Comparison of ENCODE assay signal across 8 cellular contexts in the genomic region with DNA sequence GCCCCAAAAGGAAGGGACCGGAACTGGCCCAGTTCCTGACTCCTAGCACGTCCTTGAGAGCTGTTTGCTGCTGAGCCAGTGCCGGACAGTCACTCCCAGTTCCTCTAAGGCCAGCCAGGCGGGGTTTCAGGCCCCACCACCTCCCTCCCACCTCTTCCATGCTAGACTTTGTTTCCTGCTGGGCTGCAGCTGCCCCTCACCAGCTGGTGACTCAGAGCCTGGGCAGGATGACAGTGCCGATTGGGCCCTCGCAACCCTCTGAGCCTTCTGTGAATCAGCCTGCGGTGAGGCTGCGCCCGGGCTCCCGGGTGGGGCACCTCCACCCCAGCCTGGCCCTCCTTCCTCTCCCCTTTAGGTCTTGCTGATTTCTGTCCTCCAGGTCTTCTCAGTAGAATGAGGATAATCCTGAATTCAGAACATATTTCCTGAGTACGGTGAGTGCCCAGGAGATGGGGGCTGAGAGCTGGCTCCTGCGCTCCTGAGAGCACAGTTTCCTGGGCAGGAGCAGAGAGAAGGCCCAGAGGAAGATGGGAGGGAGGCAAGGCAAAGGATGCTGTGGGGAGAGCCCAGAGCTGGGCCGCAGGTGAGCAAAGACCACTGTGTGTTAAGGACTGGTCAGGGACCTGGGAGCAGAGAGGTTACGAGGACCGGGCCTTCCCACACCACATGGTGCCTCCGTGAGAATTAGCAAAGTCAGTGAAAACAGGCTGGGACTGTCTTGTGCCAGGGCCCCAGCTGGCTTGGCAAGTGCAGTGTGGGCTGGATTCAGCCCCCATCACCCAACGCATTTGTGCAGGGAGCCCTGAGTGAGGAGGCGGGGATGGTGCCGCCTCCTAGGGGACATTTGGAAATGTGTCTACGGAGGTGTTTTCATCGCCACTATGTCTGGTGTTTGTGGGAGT. TPM values are rescaled to one million over a fixed set of nuclear protein-coding genes. Genes with fewer than 3 reads are reported as not detected.
DNase-seq lines count a peak whose midpoint lies in the region; ATAC-seq, FAIRE-seq and TF ChIP-seq lines count a peak whose summit lies in the region.

No MANE protein-coding gene starts in this region.

- no peaks in the 10 kb centered on the region for H3K36me3 Mint-ChIP-seq in activated naive CD4-positive, alpha-beta T cell treated with anti-CD3 and anti-CD28 coated beads, Interleukin-2, amount 50 U/mL, for 24 hours

- ATAC-seq in gastroesophageal sphincter = peak; percentile 96

- H3K4me3 Mint-ChIP-seq in activated naive CD4-positive, alpha-beta T cell treated with anti-CD3 and anti-CD28 coated beads, Interleukin-2, amount 50 U/mL, for 24 hours = peak overlapping the region; percentile 5

- no peak for FAIRE-seq in D721Med (lab: Jason Lieb, UNC)

- no peaks in the 10 kb centered on the region for H3K27me3 ChIP-seq in gastroesophageal sphincter
- H3K27me3 ChIP-seq in osteoblast (ENCODE audit: insufficient read depth, low read length) = no peaks in the 10 kb centered on the region
- H3K27me3 ChIP-seq in subcutaneous abdominal adipose tissue (ENCODE audit: control insufficient read depth in 5 of 5, insufficient read depth in 4 of 5, low read length in 5 of 5) = no peaks in the 10 kb centered on the region

- TF ChIP-seq POLR2A in gastroesophageal sphincter (IDR thresholded peaks at IDR 0.05) = peak; percentile 18 to 35

- DNase-seq in D721Med (ENCODE audit: insufficient read length, low spot score) (no peak), SKM-1 (lab: John Stamatoyannopoulos, UW; ENCODE audit: unreplicated experiment) (peak; percentile 69), osteoblast (ENCODE audit: insufficient read length, low spot score, missing footprints) (peak; percentile 95), GM19240 (ENCODE audit: insufficient read length, low spot score) (no peak)

- H3K36me3 ChIP-seq in KOPT-K1 (ENCODE audit: insufficient read depth, low read length) (no peaks in the 10 kb centered on the region), gastroesophageal sphincter (no peaks in the 10 kb centered on the region), osteoblast (ENCODE audit: insufficient read depth, low read length) (no peaks in the 10 kb centered on the region), subcutaneous abdominal adipose tissue (ENCODE audit: control insufficient read depth in 5 of 5, insufficient read depth in 5 of 5, low read length in 5 of 5) (no peaks in the 10 kb centered on the region)

- WGBS in gastroesophageal sphincter (ENCODE audit: low coverage in 1 of 2), 2 donors = 8 to 23% methylated on average over 5 to 14 of the region's 21 CpGs

- H3K4me3 ChIP-seq in gastroesophageal sphincter (peak overlapping the region; percentile 16 to 43), osteoblast (ENCODE audit: insufficient read depth, low read length) (peak overlapping the region; percentile 64), subcutaneous abdominal adipose tissue (ENCODE audit: low read depth in 1 of 5, low read length in 5 of 5) (peak overlapping the region in 4 of 5 donors; percentile 5 to 40 (median 35))

- H2AFZ ChIP-seq in osteoblast (ENCODE audit: low read length) = peak overlapping the region; percentile 86

- H3K9ac ChIP-seq in subcutaneous abdominal adipose tissue (ENCODE audit: low read length in 5 of 5) = peak overlapping the region; percentile 7 to 64 (median 34)

- TF ChIP-seq CTCF in D721Med (IDR thresholded peaks at IDR 0.05; ENCODE audit: insufficient read depth, missing control alignments) (peak; percentile 15), gastroesophageal sphincter (IDR thresholded peaks at IDR 0.05) (peak in 3 of 4 experiments; percentile 33 to 60 (median 38)), osteoblast (IDR thresholded peaks at IDR 0.05; ENCODE audit: extremely low read depth, low read depth, low read length) (peak; percentile 34)

- peaks cover 10% of the 10 kb centered on the region for H3K4me1 Mint-ChIP-seq in activated naive CD4-positive, alpha-beta T cell treated with anti-CD3 and anti-CD28 coated beads, Interleukin-2, amount 50 U/mL, for 24 hours

- no peak overlapping the region for H3K27ac Mint-ChIP-seq in activated naive CD4-positive, alpha-beta T cell treated with anti-CD3 and anti-CD28 coated beads, Interleukin-2, amount 50 U/mL, for 24 hours

- no peaks in the 10 kb centered on the region for H3K27me3 Mint-ChIP-seq in activated naive CD4-positive, alpha-beta T cell treated with anti-CD3 and anti-CD28 coated beads, Interleukin-2, amount 50 U/mL, for 24 hours

- no peaks in the 10 kb centered on the region for H3K9me3 Mint-ChIP-seq in activated naive CD4-positive, alpha-beta T cell treated with anti-CD3 and anti-CD28 coated beads, Interleukin-2, amount 50 U/mL, for 24 hours

- H3K4me1 ChIP-seq in gastroesophageal sphincter (peaks cover 0 to 66% (median 22%) of the 10 kb centered on the region in 3 donors), osteoblast (ENCODE audit: insufficient read depth, low read length) (peaks cover 26% of the 10 kb centered on the region), subcutaneous abdominal adipose tissue (ENCODE audit: control insufficient read depth in 5 of 5, insufficient read depth in 5 of 5, low read length in 5 of 5) (peaks cover 3 to 28% (median 15%) of the 10 kb centered on the region in 5 donors)

- H4K20me1 ChIP-seq in osteoblast (ENCODE audit: insufficient read depth, low read length) = no peaks in the 10 kb centered on the region

- H3K9me3 ChIP-seq in KOPT-K1 (ENCODE audit: insufficient read depth, low read length, poor library complexity, severe bottlenecking) (no peaks in the 10 kb centered on the region), gastroesophageal sphincter (no peaks in the 10 kb centered on the region), osteoblast (ENCODE audit: low read depth, low read length) (no peaks in the 10 kb centered on the region), subcutaneous abdominal adipose tissue (ENCODE audit: control insufficient read depth in 5 of 5, low read length in 5 of 5) (no peaks in the 10 kb centered on the region)

- no peak for TF ChIP-seq EP300 in gastroesophageal sphincter (IDR thresholded peaks at IDR 0.05)

- peaks cover 40% of the 10 kb centered on the region for H3K79me2 ChIP-seq in osteoblast (ENCODE audit: insufficient read depth, low read length)

- H3K4me2 ChIP-seq in osteoblast (ENCODE audit: insufficient read depth, low read length) = peak overlapping the region; percentile 79

- H3K27ac ChIP-seq in KOPT-K1 (ENCODE audit: low read depth, low read length, poor library complexity, severe bottlenecking) (peak overlapping the region; percentile 44), gastroesophageal sphincter (peak overlapping the region; percentile 86 to 91 (median 90)), osteoblast (ENCODE audit: low read depth, low read length) (peak overlapping the region; percentile 97), subcutaneous abdominal adipose tissue (ENCODE audit: low read depth, low read length) (peak overlapping the region; percentile 81)

RNA-seq across cellular contexts. Expression of a gene that starts 32.9 kb away (rescaled TPM):
- 10 to 100 TPM; 25.7 to 47.0 (median 33.1) TPM for total RNA-seq in gastroesophageal sphincter
- 19.9 and 23.0 TPM in 2 replicates for total RNA-seq in osteoblast

Comparison
In these comparisons a context has a peak if more than half of its experiments do, and no peak if none do; other contexts are left out.
1. DNase-seq: peak in SKM-1 (single experiment) and osteoblast (single experiment); none in D721Med (single experiment) and GM19240 (single experiment).
2. H3K27ac ChIP-seq: peak in every context shown above with its lines; median percentile 97 in osteoblast; 90 in gastroesophageal sphincter; 81 in subcutaneous abdominal adipose tissue; 44 in KOPT-K1.
3. Peak in every context shown above with its lines, with median percentiles within 50 percentile points of each other: CTCF ChIP-seq and H3K4me3 ChIP-seq.